20 cellular contexts compared by ENCODE assay signal in genomic region chr4:117421706-117422105, GRCh38.
"Had no signal": no experiment of that assay in that cellular context is flagged by ENCODE, and none has a peak within 500 bp of the region (broad histone marks: within the 10 kb centered on the region; RNA-seq: fewer than 3 reads in every experiment).

No MANE protein-coding gene starts in this region.

- H3K27me3 ChIP-seq: body of pancreas, cardiac muscle cell, testis, uterus had no signal

- H3K9me3 ChIP-seq: body of pancreas, testis, uterus had no signal

- H3K27ac ChIP-seq: body of pancreas, cardiac muscle cell, left ventricle myocardium inferior, testis, uterus had no signal

- DNase-seq: activated CD4-positive, alpha-beta T cell treated with anti-CD3 and anti-CD28 coated beads, Interleukin-2, amount 10 ng/mL, durations not matched to agents 24 days and 14 days; activated CD8-positive, alpha-beta memory T cell treated with anti-CD3 and anti-CD28 coated beads, Interleukin-2, amount 10 ng/mL, durations not matched to agents 7 days and 5 days; activated CD8-positive, alpha-beta T cell treated with anti-CD3 and anti-CD28 coated beads for 36 hours; activated effector memory CD4-positive, alpha-beta T cell treated with anti-CD3 and anti-CD28 coated beads, Interleukin-2, amount 50 U/mL, for 16 hours; activated naive CD4-positive, alpha-beta T cell treated with anti-CD3 and anti-CD28 coated beads, Interleukin-2, amount 50 U/mL, for 16 hours; activated T-cell treated with anti-CD3 and anti-CD28 coated beads for 4 hours; anterior cingulate cortex; body of pancreas; foreskin fibroblast; left ventricle myocardium inferior; mammary epithelial cell; midbrain; natural killer cell; retina; stimulated activated CD4-positive, alpha-beta T cell treated with anti-CD3 and anti-CD28 coated beads, Interleukin-2, amount 100 ng/mL, for 48 hours; stimulated activated CD8-positive, alpha-beta memory T cell treated with anti-CD3 and anti-CD28 coated beads, Interleukin-4, amount 100 ng/mL, for 48 hours; stimulated activated naive B cell treated with anti-CD40 and anti-IgM and Interleukin-4, amounts not matched to agents 10 μg/mL and 1 μg/mL and 100 μg/mL, for 72 hours; testis; uterus had no signal

- H3K4me3 Mint-ChIP-seq: activated CD4-positive, alpha-beta T cell treated with anti-CD3 and anti-CD28 coated beads, Interleukin-2, amount 10 ng/mL, durations not matched to agents 24 days and 14 days; activated CD8-positive, alpha-beta memory T cell treated with anti-CD3 and anti-CD28 coated beads, Interleukin-2, amount 10 ng/mL, durations not matched to agents 7 days and 5 days; activated CD8-positive, alpha-beta T cell treated with anti-CD3 and anti-CD28 coated beads for 36 hours; natural killer cell; stimulated activated naive B cell treated with anti-CD40 and anti-IgM and Interleukin-4, amounts not matched to agents 10 μg/mL and 1 μg/mL and 100 μg/mL, for 72 hours had no signal

- H3K36me3 Mint-ChIP-seq: activated CD8-positive, alpha-beta memory T cell treated with anti-CD3 and anti-CD28 coated beads, Interleukin-2, amount 10 ng/mL, durations not matched to agents 7 days and 5 days; natural killer cell; stimulated activated naive B cell treated with anti-CD40 and anti-IgM and Interleukin-4, amounts not matched to agents 10 μg/mL and 1 μg/mL and 100 μg/mL, for 72 hours had no signal

- H3K4me1 ChIP-seq: body of pancreas, left ventricle myocardium inferior, testis, uterus had no signal

- H3K27me3 Mint-ChIP-seq: activated CD4-positive, alpha-beta T cell treated with anti-CD3 and anti-CD28 coated beads, Interleukin-2, amount 10 ng/mL, durations not matched to agents 24 days and 14 days; activated CD8-positive, alpha-beta memory T cell treated with anti-CD3 and anti-CD28 coated beads, Interleukin-2, amount 10 ng/mL, durations not matched to agents 7 days and 5 days; activated CD8-positive, alpha-beta T cell treated with anti-CD3 and anti-CD28 coated beads for 36 hours; stimulated activated naive B cell treated with anti-CD40 and anti-IgM and Interleukin-4, amounts not matched to agents 10 μg/mL and 1 μg/mL and 100 μg/mL, for 72 hours had no signal

- H3K4me1 Mint-ChIP-seq: activated CD4-positive, alpha-beta T cell treated with anti-CD3 and anti-CD28 coated beads, Interleukin-2, amount 10 ng/mL, durations not matched to agents 24 days and 14 days; activated CD8-positive, alpha-beta memory T cell treated with anti-CD3 and anti-CD28 coated beads, Interleukin-2, amount 10 ng/mL, durations not matched to agents 7 days and 5 days; natural killer cell; stimulated activated naive B cell treated with anti-CD40 and anti-IgM and Interleukin-4, amounts not matched to agents 10 μg/mL and 1 μg/mL and 100 μg/mL, for 72 hours had no signal

- H3K9me3 Mint-ChIP-seq: activated CD4-positive, alpha-beta T cell treated with anti-CD3 and anti-CD28 coated beads, Interleukin-2, amount 10 ng/mL, durations not matched to agents 24 days and 14 days had no signal

- H3K27ac Mint-ChIP-seq: activated CD4-positive, alpha-beta T cell treated with anti-CD3 and anti-CD28 coated beads, Interleukin-2, amount 10 ng/mL, durations not matched to agents 24 days and 14 days; activated CD8-positive, alpha-beta memory T cell treated with anti-CD3 and anti-CD28 coated beads, Interleukin-2, amount 10 ng/mL, durations not matched to agents 7 days and 5 days; activated CD8-positive, alpha-beta T cell treated with anti-CD3 and anti-CD28 coated beads for 36 hours; natural killer cell; stimulated activated naive B cell treated with anti-CD40 and anti-IgM and Interleukin-4, amounts not matched to agents 10 μg/mL and 1 μg/mL and 100 μg/mL, for 72 hours had no signal
